10 cellular contexts compared by ENCODE assay signal in the genomic region with DNA sequence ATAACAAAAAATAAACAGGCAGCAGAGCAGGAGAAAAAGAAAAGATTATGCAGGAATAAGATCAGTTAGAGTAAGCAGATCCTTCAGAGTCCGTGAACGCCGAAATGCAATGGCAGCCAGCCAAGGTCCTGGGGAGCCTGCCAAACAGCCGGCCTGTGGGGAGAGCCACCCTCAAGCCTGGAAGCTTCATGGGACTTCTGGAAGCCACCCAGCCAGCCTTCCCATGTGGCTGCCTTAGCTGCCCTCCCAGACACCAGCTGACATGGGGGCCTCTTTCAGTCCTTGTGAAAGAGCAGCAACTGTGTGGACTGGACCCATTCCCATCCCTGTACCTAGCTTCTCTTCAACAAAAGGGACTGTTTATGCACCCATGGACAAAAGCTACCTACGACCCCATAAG.
DNase-seq lines count a peak whose midpoint lies in the region; ATAC-seq and TF ChIP-seq lines count a peak whose summit lies in the region.
"Had no signal": no experiment of that assay in that cellular context is flagged by ENCODE, and none has a peak within 500 bp of the region (broad histone marks: within the 10 kb centered on the region; RNA-seq: fewer than 3 reads in every experiment).

No MANE protein-coding gene starts in this region.

- no peaks in the 10 kb centered on the region for H3K36me3 ChIP-seq in fibroblast of lung (ENCODE audit: control insufficient read depth, insufficient read depth, low read length)

- intact Hi-C loops in activated naive CD4-positive, alpha-beta T cell treated with anti-CD3 and anti-CD28 coated beads for 36 hours (cut with micrococcal nuclease) = no loop called here

- peak overlapping the region; percentile 55 to 94 (median 92) for H3K27ac Mint-ChIP-seq in nephron
- no peak overlapping the region for H3K27ac Mint-ChIP-seq in activated naive CD4-positive, alpha-beta T cell treated with anti-CD3 and anti-CD28 coated beads for 36 hours

- H4K20me1 ChIP-seq in fibroblast of lung (ENCODE audit: control insufficient read depth, extremely low read depth, insufficient read depth, low read length) = no peaks in the 10 kb centered on the region

- H3K4me3 ChIP-seq in AG04450 (ENCODE audit: low read depth, low read length) (no peak overlapping the region), fibroblast of lung (replicated peaks in 1 of 4; ENCODE audit: control extremely low read depth in 1 of 4, insufficient read depth in 1 of 4, low read depth in 3 of 4, low read length in 4 of 4) (no peak overlapping the region)

- no peaks in the 10 kb centered on the region for H3K79me2 ChIP-seq in fibroblast of lung (ENCODE audit: control insufficient read depth, insufficient read depth, low read length)

- H3K27me3 Mint-ChIP-seq in nephron (ENCODE audit: low read depth) = no peaks in the 10 kb centered on the region
- no peaks in the 10 kb centered on the region for H3K27me3 Mint-ChIP-seq in activated naive CD4-positive, alpha-beta T cell treated with anti-CD3 and anti-CD28 coated beads for 36 hours (ENCODE audit: low read depth)

- ATAC-seq in HG03565 (IDR thresholded peaks at IDR 0.05; ENCODE audit: unreplicated experiment) (no peak), foreskin keratinocyte (no peak)

- POLR2A ChIA-PET in AG04450 (lab: Yijun Ruan, JAX) = no interaction called here

- no peak overlapping the region for H3K4me2 ChIP-seq in fibroblast of lung (ENCODE audit: extremely low read depth, insufficient read depth, low read length)

- H3K4me1 Mint-ChIP-seq in nephron = peaks cover 62% of the 10 kb centered on the region
- H3K4me1 Mint-ChIP-seq in activated naive CD4-positive, alpha-beta T cell treated with anti-CD3 and anti-CD28 coated beads for 36 hours (ENCODE audit: low read depth) = no peaks in the 10 kb centered on the region

- H3K36me3 Mint-ChIP-seq in nephron (ENCODE audit: low read depth) = peaks cover 22% of the 10 kb centered on the region
- H3K36me3 Mint-ChIP-seq in activated naive CD4-positive, alpha-beta T cell treated with anti-CD3 and anti-CD28 coated beads for 36 hours (ENCODE audit: low read depth) = no peaks in the 10 kb centered on the region

- DNase-seq in AG04450 (ENCODE audit: low read depth, low spot score) = peak; percentile 6
- DNase-seq in NCI-H2029 treated with DMSO at 0.1 percent for 48 hours (lab: John Stamatoyannopoulos, UW) = peak; percentile 9
- DNase-seq in fibroblast of lung (ENCODE audit: low read depth in 2 of 2) = peak; percentile 77 to 84
- DNase-seq in foreskin keratinocyte = no peak
- no peak for DNase-seq in activated naive CD4-positive, alpha-beta T cell treated with anti-CD3 and anti-CD28 coated beads for 36 hours
- no peak for DNase-seq in activated CD8-positive, alpha-beta memory T cell treated with anti-CD3 and anti-CD28 coated beads for 24 hours
- DNase-seq: activated T-cell treated with anti-CD3 and anti-CD28 coated beads for 4 hours, AML-193 had no signal

- no peak overlapping the region for H3K9ac ChIP-seq in fibroblast of lung (ENCODE audit: insufficient read depth, low read length)

- no peak overlapping the region for H2AFZ ChIP-seq in fibroblast of lung (ENCODE audit: low read length)

- H3K27me3 ChIP-seq in AG04450 (ENCODE audit: control insufficient read depth, insufficient read depth, low read length) (peaks cover 8% of the 10 kb centered on the region), fibroblast of lung (ENCODE audit: control insufficient read depth, insufficient read depth, low read length) (no peaks in the 10 kb centered on the region), foreskin keratinocyte (no peaks in the 10 kb centered on the region)

- H3K27ac ChIP-seq in AG04450 (ENCODE audit: low read depth, low read length) (no peak overlapping the region), fibroblast of lung (ENCODE audit: insufficient read depth, low read length) (no peak overlapping the region), foreskin keratinocyte (no peak overlapping the region)

- CTCF ChIA-PET in AG04450 (lab: Charles Lee) = interaction anchor here (1.4 kb wide), 1 partner anchor 274 kb away, joined by 5 read pairs; no protein-coding TSS in a partner anchor
- CTCF ChIA-PET in activated naive CD4-positive, alpha-beta T cell treated with anti-CD3 and anti-CD28 coated beads for 36 hours (lab: Charles Lee) = no interaction called here

- H3K9me3 ChIP-seq in AG04450 (ENCODE audit: control insufficient read depth, insufficient read depth, low read length) (no peaks in the 10 kb centered on the region), fibroblast of lung (ENCODE audit: control insufficient read depth, insufficient read depth, low read depth, low read length) (no peaks in the 10 kb centered on the region)

- H3K9me3 Mint-ChIP-seq in nephron = no peaks in the 10 kb centered on the region
- H3K9me3 Mint-ChIP-seq in activated naive CD4-positive, alpha-beta T cell treated with anti-CD3 and anti-CD28 coated beads for 36 hours = no peaks in the 10 kb centered on the region

- no peaks in the 10 kb centered on the region for H3K4me1 ChIP-seq in fibroblast of lung (ENCODE audit: control insufficient read depth, extremely low read depth, insufficient read depth, low read length)
- H3K4me1 ChIP-seq in foreskin keratinocyte = no peaks in the 10 kb centered on the region

- peak overlapping the region in 1 of 3 experiments; percentile 48 for H3K4me3 Mint-ChIP-seq in nephron
- no peak overlapping the region for H3K4me3 Mint-ChIP-seq in activated naive CD4-positive, alpha-beta T cell treated with anti-CD3 and anti-CD28 coated beads for 36 hours

- no peak for TF ChIP-seq CTCF in AG04450 (IDR thresholded peaks at IDR 0.05; ENCODE audit: low read depth, low read length)
- no peak for TF ChIP-seq CTCF in fibroblast of lung (conservative IDR thresholded peaks at IDR 0.05 in 1 of 2, IDR thresholded peaks at IDR 0.05 in 1 of 2; ENCODE audit: low read depth in 1 of 2, low read length in 2 of 2)
- no peak for TF ChIP-seq CTCF in nephron (IDR thresholded peaks at IDR 0.05; ENCODE audit: unreplicated experiment in 3 of 3)
- TF ChIP-seq CTCF in foreskin keratinocyte (conservative IDR thresholded peaks at IDR 0.05) = no peak

Comparison
In these comparisons a context has a peak if more than half of its experiments do, and no peak if none do; other contexts are left out.
1. DNase-seq: peak in AG04450 (single experiment), NCI-H2029 treated with DMSO at 0.1 percent for 48 hours (single experiment) and fibroblast of lung (2 of 2); none in foreskin keratinocyte (0 of 2), activated naive CD4-positive, alpha-beta T cell treated with anti-CD3 and anti-CD28 coated beads for 36 hours (single experiment) and activated CD8-positive, alpha-beta memory T cell treated with anti-CD3 and anti-CD28 coated beads for 24 hours (single experiment).